In genomic region chr6:130482645-130483390, GRCh38 we compare ENCODE assay signal across 13 cellular contexts.
DNase-seq lines count a peak whose midpoint lies in the region; ATAC-seq and TF ChIP-seq lines count a peak whose summit lies in the region.
"Had no signal": no experiment of that assay in that cellular context is flagged by ENCODE, and none has a peak within 500 bp of the region (broad histone marks: within the 10 kb centered on the region; RNA-seq: fewer than 3 reads in every experiment).

No MANE protein-coding gene starts in this region.

- H3K4me3 ChIP-seq in cardiac fibroblast (replicated peaks in 1 of 2; ENCODE audit: low read depth in 2 of 2, low read length in 2 of 2): no peak overlapping the region
- no peak overlapping the region for H3K4me3 ChIP-seq in skeletal muscle satellite cell (ENCODE audit: low read length)
- no peak overlapping the region for H3K4me3 ChIP-seq in gastrocnemius medialis
- H3K4me3 ChIP-seq: transverse colon had no signal

- no peaks in the 10 kb centered on the region for H3K36me3 ChIP-seq in skeletal muscle satellite cell (ENCODE audit: insufficient read depth, low read length)
- no peaks in the 10 kb centered on the region for H3K36me3 ChIP-seq in gastrocnemius medialis
- H3K36me3 ChIP-seq: transverse colon had no signal

- H3K9me3 Mint-ChIP-seq in activated CD8-positive, alpha-beta memory T cell treated with anti-CD3 and anti-CD28 coated beads, Interleukin-2, amount 10 ng/mL, durations not matched to agents 7 days and 5 days (ENCODE audit: low read depth): peaks cover 6% of the 10 kb centered on the region

- no peaks in the 10 kb centered on the region for H3K9me3 ChIP-seq in skeletal muscle satellite cell (replicated peaks; ENCODE audit: low read length)
- no peaks in the 10 kb centered on the region for H3K9me3 ChIP-seq in gastrocnemius medialis
- H3K9me3 ChIP-seq: transverse colon had no signal

- peaks cover 11% of the 10 kb centered on the region for H3K36me3 Mint-ChIP-seq in activated CD8-positive, alpha-beta memory T cell treated with anti-CD3 and anti-CD28 coated beads, Interleukin-2, amount 10 ng/mL, durations not matched to agents 7 days and 5 days

- H3K27ac Mint-ChIP-seq in activated CD8-positive, alpha-beta memory T cell treated with anti-CD3 and anti-CD28 coated beads, Interleukin-2, amount 10 ng/mL, durations not matched to agents 7 days and 5 days: peak overlapping the region; percentile 11
- H3K27ac Mint-ChIP-seq: activated CD4-positive, alpha-beta T cell treated with anti-CD3 and anti-CD28 coated beads for 36 hours had no signal

- DNase-seq in activated CD8-positive, alpha-beta memory T cell treated with anti-CD3 and anti-CD28 coated beads, Interleukin-2, amount 10 ng/mL, durations not matched to agents 7 days and 5 days: no peak
- DNase-seq in activated CD8-positive, alpha-beta memory T cell treated with anti-CD3 and anti-CD28 coated beads, Interleukin-2, amount 50 U/mL, for 4 hours: no peak
- DNase-seq in MV-4-11 (lab: John Stamatoyannopoulos, UW): peak; percentile 56
- DNase-seq in cardiac fibroblast (ENCODE audit: low read depth in 2 of 2): peak; percentile 41 to 80
- DNase-seq in gastrocnemius medialis: no peak
- DNase-seq in cerebellar nuclear complex (lab: John Stamatoyannopoulos, UW): no peak
- DNase-seq: activated CD4-positive, alpha-beta T cell treated with anti-CD3 and anti-CD28 coated beads for 36 hours; DMS79; foreskin melanocyte; transverse colon had no signal

- H3K9ac ChIP-seq in skeletal muscle satellite cell (ENCODE audit: low read depth, low read length): no peak overlapping the region

- intact Hi-C loops in gastrocnemius medialis (cut with DNase I; ENCODE audit: low total_unique reads): no loop called here

- no peak overlapping the region for H3K27ac ChIP-seq in gastrocnemius medialis
- H3K27ac ChIP-seq: transverse colon had no signal

- no peak for TF ChIP-seq CTCF in cardiac fibroblast (IDR thresholded peaks at IDR 0.05; ENCODE audit: low read depth, low read length)
- no peak for TF ChIP-seq CTCF in gastrocnemius medialis (IDR thresholded peaks at IDR 0.05 in 4 of 5, conservative IDR thresholded peaks at IDR 0.05 in 1 of 5)

- in situ Hi-C loops in gastrocnemius medialis (cut with MboI; ENCODE audit: low sequenced_read_pairs in 4 of 4): no loop called here

- H3K27me3 ChIP-seq in skeletal muscle satellite cell (ENCODE audit: control insufficient read depth, insufficient read depth, low read length) (no peaks in the 10 kb centered on the region), gastrocnemius medialis (no peaks in the 10 kb centered on the region)
- H3K27me3 ChIP-seq: transverse colon had no signal

- no peaks in the 10 kb centered on the region for H3K27me3 Mint-ChIP-seq in activated CD8-positive, alpha-beta memory T cell treated with anti-CD3 and anti-CD28 coated beads, Interleukin-2, amount 10 ng/mL, durations not matched to agents 7 days and 5 days
- H3K27me3 Mint-ChIP-seq: activated CD4-positive, alpha-beta T cell treated with anti-CD3 and anti-CD28 coated beads for 36 hours had no signal

- peaks cover 16% of the 10 kb centered on the region for H3K4me1 Mint-ChIP-seq in activated CD8-positive, alpha-beta memory T cell treated with anti-CD3 and anti-CD28 coated beads, Interleukin-2, amount 10 ng/mL, durations not matched to agents 7 days and 5 days

- no peak for TF ChIP-seq POLR2A in gastrocnemius medialis (IDR thresholded peaks at IDR 0.05)

- H3K4me3 Mint-ChIP-seq in activated CD8-positive, alpha-beta memory T cell treated with anti-CD3 and anti-CD28 coated beads, Interleukin-2, amount 10 ng/mL, durations not matched to agents 7 days and 5 days: no peak overlapping the region
- H3K4me3 Mint-ChIP-seq: activated CD4-positive, alpha-beta T cell treated with anti-CD3 and anti-CD28 coated beads for 36 hours had no signal

- H3K4me1 ChIP-seq in skeletal muscle satellite cell (ENCODE audit: control insufficient read depth, insufficient read depth, low read length) (peaks cover 13% of the 10 kb centered on the region), gastrocnemius medialis (no peaks in the 10 kb centered on the region)
- H3K4me1 ChIP-seq: transverse colon had no signal

- CTCF ChIA-PET in activated CD8-positive, alpha-beta memory T cell treated with anti-CD3 and anti-CD28 coated beads, Interleukin-2, amount 10 ng/mL, durations not matched to agents 7 days and 5 days (lab: Charles Lee): no interaction called here

- peak overlapping the region; percentile 36 for H3K4me2 ChIP-seq in skeletal muscle satellite cell (ENCODE audit: low read length)

- no peak for ATAC-seq in activated CD8-positive, alpha-beta memory T cell treated with anti-CD3 and anti-CD28 coated beads, Interleukin-2, amount 10 ng/mL, durations not matched to agents 7 days and 5 days
- ATAC-seq in GM21737 (IDR thresholded peaks at IDR 0.05; ENCODE audit: unreplicated experiment): no peak
- ATAC-seq in gastrocnemius medialis: no peak
- ATAC-seq: activated CD4-positive, alpha-beta T cell treated with anti-CD3 and anti-CD28 coated beads for 36 hours; HCT116 had no signal

Comparison
In these comparisons a context has a peak if more than half of its experiments do, and no peak if none do; other contexts are left out.
1. DNase-seq: peak in MV-4-11 (single experiment) and cardiac fibroblast (2 of 2); none in activated CD8-positive, alpha-beta memory T cell treated with anti-CD3 and anti-CD28 coated beads, Interleukin-2, amount 10 ng/mL, durations not matched to agents 7 days and 5 days (single experiment), activated CD8-positive, alpha-beta memory T cell treated with anti-CD3 and anti-CD28 coated beads, Interleukin-2, amount 50 U/mL, for 4 hours (single experiment), gastrocnemius medialis (0 of 2) and cerebellar nuclear complex (0 of 2).